ENCODE assay signal across 9 cellular contexts in genomic region chr10:110083884-110084283, GRCh38.
DNase-seq lines count a peak whose midpoint lies in the region; ATAC-seq and TF ChIP-seq lines count a peak whose summit lies in the region.
"Had no signal": no experiment of that assay in that cellular context is flagged by ENCODE, and none has a peak within 500 bp of the region (broad histone marks: within the 10 kb centered on the region; RNA-seq: fewer than 3 reads in every experiment).

No MANE protein-coding gene starts in this region.

- H3K9me3 ChIP-seq in skeletal muscle satellite cell (replicated peaks; ENCODE audit: low read length): no peaks in the 10 kb centered on the region

- no peak for ATAC-seq in activated CD8-positive, alpha-beta memory T cell treated with anti-CD3 and anti-CD28 coated beads, Interleukin-2, amount 10 ng/mL, durations not matched to agents 7 days and 5 days
- no peak for ATAC-seq in GM21447 (IDR thresholded peaks at IDR 0.05; ENCODE audit: unreplicated experiment)

- peaks cover 34% of the 10 kb centered on the region for H3K4me1 ChIP-seq in skeletal muscle satellite cell (ENCODE audit: control insufficient read depth, insufficient read depth, low read length)

- H3K9ac ChIP-seq in skeletal muscle satellite cell (ENCODE audit: low read depth, low read length): peak overlapping the region; percentile 10

- peak overlapping the region; percentile 9 for H3K4me3 ChIP-seq in epithelial cell of proximal tubule (ENCODE audit: low read depth, low read length)
- no peak overlapping the region for H3K4me3 ChIP-seq in skeletal muscle satellite cell (ENCODE audit: low read length)

- no peaks in the 10 kb centered on the region for H3K27me3 Mint-ChIP-seq in activated CD8-positive, alpha-beta memory T cell treated with anti-CD3 and anti-CD28 coated beads, Interleukin-2, amount 10 ng/mL, durations not matched to agents 7 days and 5 days

- no peak for DNase-seq in activated CD8-positive, alpha-beta memory T cell treated with anti-CD3 and anti-CD28 coated beads, Interleukin-2, amount 10 ng/mL, durations not matched to agents 7 days and 5 days
- no peak for DNase-seq in activated CD8-positive, alpha-beta memory T cell treated with anti-CD3 and anti-CD28 coated beads, Interleukin-2, amount 50 U/mL, for 4 hours
- DNase-seq in NCI-H510A treated with DMSO at 0.1 percent for 48 hours (lab: John Stamatoyannopoulos, UW) (peak; percentile 92), epithelial cell of proximal tubule (ENCODE audit: low read depth) (peak; percentile 51), activated gamma-delta T cell treated with Interleukin-2 at 50 U/mL for 16 hours (no peak), superior temporal gyrus (ENCODE audit: extremely low spot score) (no peak)
- DNase-seq: activated CD4-positive, alpha-beta T cell treated with anti-CD3 and anti-CD28 coated beads, Interleukin-2, amount 50 U/mL, for 4 hours had no signal

- no peak for TF ChIP-seq CTCF in epithelial cell of proximal tubule (conservative IDR thresholded peaks at IDR 0.05; ENCODE audit: low read depth, low read length)

- CTCF ChIA-PET in activated CD8-positive, alpha-beta memory T cell treated with anti-CD3 and anti-CD28 coated beads, Interleukin-2, amount 10 ng/mL, durations not matched to agents 7 days and 5 days (lab: Charles Lee): interaction anchor here (1.0 to 1.6 kb wide), 4 partner anchors 12 to 200 kb away, joined by 3 to 4 read pairs (median 3); partner anchors contain the start of gene ADD3

- no peaks in the 10 kb centered on the region for H3K9me3 Mint-ChIP-seq in activated CD8-positive, alpha-beta memory T cell treated with anti-CD3 and anti-CD28 coated beads, Interleukin-2, amount 10 ng/mL, durations not matched to agents 7 days and 5 days (ENCODE audit: low read depth)

- peak overlapping the region; percentile 44 for H3K4me2 ChIP-seq in skeletal muscle satellite cell (ENCODE audit: low read length)

- no peak overlapping the region for H3K4me3 Mint-ChIP-seq in activated CD8-positive, alpha-beta memory T cell treated with anti-CD3 and anti-CD28 coated beads, Interleukin-2, amount 10 ng/mL, durations not matched to agents 7 days and 5 days

- no peaks in the 10 kb centered on the region for H3K36me3 ChIP-seq in skeletal muscle satellite cell (ENCODE audit: insufficient read depth, low read length)

- H3K4me1 Mint-ChIP-seq in activated CD8-positive, alpha-beta memory T cell treated with anti-CD3 and anti-CD28 coated beads, Interleukin-2, amount 10 ng/mL, durations not matched to agents 7 days and 5 days: peaks cover 79% of the 10 kb centered on the region

- H3K27ac Mint-ChIP-seq in activated CD8-positive, alpha-beta memory T cell treated with anti-CD3 and anti-CD28 coated beads, Interleukin-2, amount 10 ng/mL, durations not matched to agents 7 days and 5 days: peak overlapping the region; percentile 65

- peaks cover 38% of the 10 kb centered on the region for H3K36me3 Mint-ChIP-seq in activated CD8-positive, alpha-beta memory T cell treated with anti-CD3 and anti-CD28 coated beads, Interleukin-2, amount 10 ng/mL, durations not matched to agents 7 days and 5 days

- H3K27me3 ChIP-seq in skeletal muscle satellite cell (ENCODE audit: control insufficient read depth, insufficient read depth, low read length): no peaks in the 10 kb centered on the region

Comparison
In these comparisons a context has a peak if more than half of its experiments do, and no peak if none do; other contexts are left out.
1. DNase-seq: peak in NCI-H510A treated with DMSO at 0.1 percent for 48 hours (single experiment) and epithelial cell of proximal tubule (single experiment); none in activated CD8-positive, alpha-beta memory T cell treated with anti-CD3 and anti-CD28 coated beads, Interleukin-2, amount 10 ng/mL, durations not matched to agents 7 days and 5 days (single experiment), activated CD8-positive, alpha-beta memory T cell treated with anti-CD3 and anti-CD28 coated beads, Interleukin-2, amount 50 U/mL, for 4 hours (single experiment), activated gamma-delta T cell treated with Interleukin-2 at 50 U/mL for 16 hours (single experiment) and superior temporal gyrus (single experiment).